1 cellular context compared by ENCODE assay signal in the genomic region with DNA sequence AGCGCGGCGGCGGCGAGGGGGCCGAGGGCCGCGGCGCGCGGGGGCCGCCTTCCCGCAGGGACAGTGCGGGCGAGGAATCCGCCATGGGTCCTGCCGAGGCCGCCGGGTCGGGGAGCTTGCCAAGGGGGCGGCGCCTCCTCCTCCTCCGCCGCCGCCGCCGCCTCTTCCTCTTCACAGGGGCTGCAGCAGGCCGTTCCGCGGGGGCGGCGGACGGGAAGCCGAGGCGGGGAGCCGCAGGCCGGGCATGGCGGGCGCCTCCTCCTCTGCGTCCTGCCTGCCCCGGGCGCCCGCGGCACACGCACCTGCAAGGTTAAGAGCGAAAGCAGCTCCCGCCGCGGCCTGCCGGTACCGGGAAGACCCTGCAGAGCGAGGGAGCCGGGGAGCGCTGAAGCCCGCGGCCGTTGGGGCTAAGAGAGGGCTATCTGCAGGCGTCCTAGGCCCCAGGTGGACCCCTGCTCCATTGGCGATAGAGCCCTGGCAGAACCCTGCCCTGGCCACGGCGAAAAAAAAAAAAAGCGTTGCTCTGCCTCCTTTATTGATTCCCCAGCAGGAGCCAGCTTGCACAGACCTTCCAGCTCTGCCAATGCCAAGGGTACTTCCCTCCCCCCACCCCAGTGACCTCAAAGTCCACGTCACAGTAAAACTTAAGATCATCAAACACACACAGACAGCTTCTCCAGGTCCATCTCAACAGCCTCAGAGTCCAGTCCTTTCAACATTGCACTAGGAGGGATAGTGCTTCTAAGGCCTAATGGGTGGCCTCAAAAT.
TF ChIP-seq lines count a peak whose summit lies in the region.

A gene with protein sequence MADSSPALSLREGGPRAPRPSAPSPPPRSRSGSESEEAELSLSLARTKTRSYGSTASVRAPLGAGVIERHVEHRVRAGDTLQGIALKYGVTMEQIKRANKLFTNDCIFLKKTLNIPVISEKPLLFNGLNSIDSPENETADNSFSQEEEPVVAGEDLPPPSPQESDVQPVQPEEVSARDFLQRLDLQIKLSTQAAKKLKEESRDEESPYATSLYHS (minus strand): TSS at position 118 of the 768 bp plus-strand sequence. CDS start 33 bp downstream, at position 85.

TF ChIP-seq in SK-N-SH, 30 proteins besides CTCF, POLR2A, EP300 and RAD21 (continued from another document):
- TF ChIP-seq, protein P1, sequence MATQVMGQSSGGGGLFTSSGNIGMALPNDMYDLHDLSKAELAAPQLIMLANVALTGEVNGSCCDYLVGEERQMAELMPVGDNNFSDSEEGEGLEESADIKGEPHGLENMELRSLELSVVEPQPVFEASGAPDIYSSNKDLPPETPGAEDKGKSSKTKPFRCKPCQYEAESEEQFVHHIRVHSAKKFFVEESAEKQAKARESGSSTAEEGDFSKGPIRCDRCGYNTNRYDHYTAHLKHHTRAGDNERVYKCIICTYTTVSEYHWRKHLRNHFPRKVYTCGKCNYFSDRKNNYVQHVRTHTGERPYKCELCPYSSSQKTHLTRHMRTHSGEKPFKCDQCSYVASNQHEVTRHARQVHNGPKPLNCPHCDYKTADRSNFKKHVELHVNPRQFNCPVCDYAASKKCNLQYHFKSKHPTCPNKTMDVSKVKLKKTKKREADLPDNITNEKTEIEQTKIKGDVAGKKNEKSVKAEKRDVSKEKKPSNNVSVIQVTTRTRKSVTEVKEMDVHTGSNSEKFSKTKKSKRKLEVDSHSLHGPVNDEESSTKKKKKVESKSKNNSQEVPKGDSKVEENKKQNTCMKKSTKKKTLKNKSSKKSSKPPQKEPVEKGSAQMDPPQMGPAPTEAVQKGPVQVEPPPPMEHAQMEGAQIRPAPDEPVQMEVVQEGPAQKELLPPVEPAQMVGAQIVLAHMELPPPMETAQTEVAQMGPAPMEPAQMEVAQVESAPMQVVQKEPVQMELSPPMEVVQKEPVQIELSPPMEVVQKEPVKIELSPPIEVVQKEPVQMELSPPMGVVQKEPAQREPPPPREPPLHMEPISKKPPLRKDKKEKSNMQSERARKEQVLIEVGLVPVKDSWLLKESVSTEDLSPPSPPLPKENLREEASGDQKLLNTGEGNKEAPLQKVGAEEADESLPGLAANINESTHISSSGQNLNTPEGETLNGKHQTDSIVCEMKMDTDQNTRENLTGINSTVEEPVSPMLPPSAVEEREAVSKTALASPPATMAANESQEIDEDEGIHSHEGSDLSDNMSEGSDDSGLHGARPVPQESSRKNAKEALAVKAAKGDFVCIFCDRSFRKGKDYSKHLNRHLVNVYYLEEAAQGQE (IDR thresholded peaks at IDR 0.05; ENCODE audit: low read depth, low read length), result no peak
- TF ChIP-seq, protein P2, sequence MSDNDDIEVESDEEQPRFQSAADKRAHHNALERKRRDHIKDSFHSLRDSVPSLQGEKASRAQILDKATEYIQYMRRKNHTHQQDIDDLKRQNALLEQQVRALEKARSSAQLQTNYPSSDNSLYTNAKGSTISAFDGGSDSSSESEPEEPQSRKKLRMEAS (IDR thresholded peaks at IDR 0.05; ENCODE audit: low read depth), result peak; percentile 9; the same call in 1 of the 2 replicates
- TF ChIP-seq NFIC (IDR thresholded peaks at IDR 0.05; ENCODE audit: borderline replicate concordance) (peak; percentile 39; the same call in 1 of the 2 replicates), FOSL2 (IDR thresholded peaks at IDR 0.05; ENCODE audit: borderline replicate concordance, low read depth) (no peak)
